ENCODE assay signal across 1 cellular context in genomic region chr9:119074017-119074416, GRCh38.
TF ChIP-seq lines count a peak whose summit lies in the region.

No MANE protein-coding gene starts in this region.

TF ChIP-seq in H1, 55 proteins besides CTCF, POLR2A, EP300 and RAD21 (continued from another document):
- TF ChIP-seq HDAC6 (IDR thresholded peaks at IDR 0.05; ENCODE audit: low read depth, low read length) = no peak
- no peak for TF ChIP-seq KDM4A (IDR thresholded peaks at IDR 0.05; ENCODE audit: low read depth, low read length, severe bottlenecking)
- TF ChIP-seq SP2 (IDR thresholded peaks at IDR 0.05; ENCODE audit: low read length) = no peak
- no peak for TF ChIP-seq ASH2L (IDR thresholded peaks at IDR 0.05; ENCODE audit: low read length)
- no peak for TF ChIP-seq TAF1 (IDR thresholded peaks at IDR 0.05; ENCODE audit: low read depth, low read length)
- TF ChIP-seq GTF2F1 (IDR thresholded peaks at IDR 0.05; ENCODE audit: borderline replicate concordance, low read depth, low read length) = no peak
- TF ChIP-seq TCF12 (IDR thresholded peaks at IDR 0.05; ENCODE audit: low read depth, low read length) = no peak
- TF ChIP-seq ATF2 (IDR thresholded peaks at IDR 0.05; ENCODE audit: low read length) = no peak
- TF ChIP-seq TBP (IDR thresholded peaks at IDR 0.05; ENCODE audit: low read depth, low read length) = no peak
